Comparison of ENCODE assay signal across 9 cellular contexts in genomic region chr9:34547960-34548603, GRCh38. TPM values are rescaled to one million over a fixed set of nuclear protein-coding genes. Genes with fewer than 3 reads are reported as not detected.
DNase-seq lines count a peak whose midpoint lies in the region; ATAC-seq, FAIRE-seq and TF ChIP-seq lines count a peak whose summit lies in the region.
"Had no signal": no experiment of that assay in that cellular context is flagged by ENCODE, and none has a peak within 500 bp of the region (broad histone marks: within the 10 kb centered on the region; RNA-seq: fewer than 3 reads in every experiment).

No MANE protein-coding gene starts in this region.

- H3K27me3 Mint-ChIP-seq in activated naive CD8-positive, alpha-beta T cell treated with anti-CD3 and anti-CD28 coated beads for 36 hours: peaks cover 17% of the 10 kb centered on the region

- no peak overlapping the region for H3K9ac ChIP-seq in parathyroid adenoma

- H3K9me3 Mint-ChIP-seq in activated naive CD8-positive, alpha-beta T cell treated with anti-CD3 and anti-CD28 coated beads for 36 hours: no peaks in the 10 kb centered on the region

- no peaks in the 10 kb centered on the region for H3K27me3 ChIP-seq in parathyroid adenoma (ENCODE audit: control insufficient read depth, insufficient read depth, low read length)

- ATAC-seq in Right ventricle myocardium inferior: peak; percentile 91
- no peak for ATAC-seq in GM18867 (IDR thresholded peaks at IDR 0.05; ENCODE audit: unreplicated experiment)

- no peak overlapping the region for H2AFZ ChIP-seq in parathyroid adenoma

- no peak overlapping the region for H3K27ac ChIP-seq in parathyroid adenoma

- H3K36me3 Mint-ChIP-seq in activated naive CD8-positive, alpha-beta T cell treated with anti-CD3 and anti-CD28 coated beads for 36 hours: no peaks in the 10 kb centered on the region

- no peaks in the 10 kb centered on the region for H3K4me1 Mint-ChIP-seq in activated naive CD8-positive, alpha-beta T cell treated with anti-CD3 and anti-CD28 coated beads for 36 hours

- H3K4me1 ChIP-seq in parathyroid adenoma: peaks cover 5% of the 10 kb centered on the region

- no peaks in the 10 kb centered on the region for H3K79me2 ChIP-seq in parathyroid adenoma

- H3K4me3 Mint-ChIP-seq in activated naive CD8-positive, alpha-beta T cell treated with anti-CD3 and anti-CD28 coated beads for 36 hours: no peak overlapping the region

- no peaks in the 10 kb centered on the region for H3K36me3 ChIP-seq in parathyroid adenoma (ENCODE audit: control insufficient read depth, insufficient read depth, low read length)

- H3K4me2 ChIP-seq in parathyroid adenoma (ENCODE audit: low read length): no peak overlapping the region

- FAIRE-seq in GM19239 (lab: Jason Lieb, UNC): peak; percentile 26
- FAIRE-seq: islet of Langerhans had no signal

- intact Hi-C loops in Right ventricle myocardium inferior (cut with DNase I): loop anchor here (1.0 to 5.0 kb wide), 5 partner anchors 43 to 216 kb away; no protein-coding TSS in a partner anchor

- H3K4me3 ChIP-seq in AG10803 (ENCODE audit: low read length) (no peak overlapping the region), parathyroid adenoma (ENCODE audit: low read depth, low read length) (no peak overlapping the region)

- peak; percentile 75 for TF ChIP-seq CTCF in AG10803 (conservative IDR thresholded peaks at IDR 0.05; ENCODE audit: low read length)
- peak; percentile 81 for TF ChIP-seq CTCF in parathyroid adenoma (IDR thresholded peaks at IDR 0.05)

- DNase-seq in AG10803 (ENCODE audit: low read depth) (peak; percentile 76), GM19239 (ENCODE audit: insufficient read length, low spot score) (no peak), NCI-H82 treated with DMSO at 0.1 percent for 48 hours (lab: John Stamatoyannopoulos, UW; ENCODE audit: unreplicated experiment) (peak; percentile 34), Right ventricle myocardium inferior (ENCODE audit: missing footprints) (peak; percentile 86), NCI-H187 treated with DMSO at 0.1 percent for 48 hours (lab: John Stamatoyannopoulos, UW) (no peak)
- peak; percentile 37 for DNase-seq in activated naive CD8-positive, alpha-beta T cell treated with anti-CD3 and anti-CD28 coated beads for 36 hours

- no peak overlapping the region for H3K27ac Mint-ChIP-seq in activated naive CD8-positive, alpha-beta T cell treated with anti-CD3 and anti-CD28 coated beads for 36 hours

- H3K9me3 ChIP-seq in parathyroid adenoma (ENCODE audit: control insufficient read depth, low read length): no peaks in the 10 kb centered on the region

RNA-seq across cellular contexts. Expression of gene ENHO, which starts 25.3 kb away (rescaled TPM):
- under 1 TPM in 1 of 2 experiments, not detected in 1; 0.27 TPM for total RNA-seq in activated naive CD8-positive, alpha-beta T cell treated with anti-CD3 and anti-CD28 coated beads for 36 hours
- total RNA-seq in Right ventricle myocardium inferior: 0.51 TPM

RNA-seq across cellular contexts. Expression of gene CNTFR, which starts 41.4 kb away (rescaled TPM):
- not detected for total RNA-seq in activated naive CD8-positive, alpha-beta T cell treated with anti-CD3 and anti-CD28 coated beads for 36 hours
- 8.7 TPM for total RNA-seq in Right ventricle myocardium inferior

Comparison
In these comparisons a context has a peak if more than half of its experiments do, and no peak if none do; other contexts are left out.
1. DNase-seq: peak in AG10803 (single experiment), NCI-H82 treated with DMSO at 0.1 percent for 48 hours (single experiment), activated naive CD8-positive, alpha-beta T cell treated with anti-CD3 and anti-CD28 coated beads for 36 hours (single experiment) and Right ventricle myocardium inferior (single experiment); none in GM19239 (single experiment) and NCI-H187 treated with DMSO at 0.1 percent for 48 hours (single experiment).